In genomic region chr4:183636923-183637322, GRCh38 we compare ENCODE assay signal across 14 cellular contexts. TPM values are rescaled to one million over a fixed set of nuclear protein-coding genes. Genes with fewer than 3 reads are reported as not detected.
DNase-seq lines count a peak whose midpoint lies in the region; ATAC-seq and TF ChIP-seq lines count a peak whose summit lies in the region.
"Had no signal": no experiment of that assay in that cellular context is flagged by ENCODE, and none has a peak within 500 bp of the region (broad histone marks: within the 10 kb centered on the region; RNA-seq: fewer than 3 reads in every experiment).

No MANE protein-coding gene starts in this region.

- no peaks in the 10 kb centered on the region for H3K27me3 ChIP-seq in RWPE2 (ENCODE audit: insufficient read depth, poor library complexity, severe bottlenecking)
- H3K27me3 ChIP-seq in esophagus squamous epithelium: no peaks in the 10 kb centered on the region
- H3K27me3 ChIP-seq in prostate gland (replicated peaks; ENCODE audit: insufficient read depth): no peaks in the 10 kb centered on the region
- no peaks in the 10 kb centered on the region for H3K27me3 ChIP-seq in neural progenitor cell
- H3K27me3 ChIP-seq: adrenal gland had no signal

- no peak for TF ChIP-seq POLR2A in esophagus squamous epithelium (IDR thresholded peaks at IDR 0.05)
- TF ChIP-seq POLR2A in prostate gland (IDR thresholded peaks at IDR 0.05): no peak

- H3K36me3 Mint-ChIP-seq in neural progenitor cell: peaks cover 5% of the 10 kb centered on the region

- H3K36me3 ChIP-seq in RWPE2 (ENCODE audit: low read depth): peaks cover 7% of the 10 kb centered on the region; the same call in 1 of the 2 replicates
- peaks cover 0 to 8% (median 0%) of the 10 kb centered on the region in 3 donors for H3K36me3 ChIP-seq in esophagus squamous epithelium
- no peaks in the 10 kb centered on the region for H3K36me3 ChIP-seq in prostate gland
- no peaks in the 10 kb centered on the region for H3K36me3 ChIP-seq in neural progenitor cell

- TF ChIP-seq CTCF in RWPE2 (IDR thresholded peaks at IDR 0.05; ENCODE audit: poor library complexity, severe bottlenecking) (no peak), esophagus squamous epithelium (IDR thresholded peaks at IDR 0.05) (no peak), prostate gland (IDR thresholded peaks at IDR 0.05) (no peak), neural progenitor cell (IDR thresholded peaks at IDR 0.05) (no peak)

- no peak overlapping the region for H3K4me3 Mint-ChIP-seq in neural progenitor cell
- H3K4me3 Mint-ChIP-seq: CD4-positive, CD25-positive, alpha-beta regulatory T cell had no signal

- no peaks in the 10 kb centered on the region for H4K20me1 ChIP-seq in neural progenitor cell (ENCODE audit: low read depth)

- no peak overlapping the region for H3K9ac ChIP-seq in neural progenitor cell

- H3K27ac ChIP-seq in RWPE2 (ENCODE audit: poor library complexity, severe bottlenecking) (peak overlapping the region; percentile 29), esophagus squamous epithelium (peak overlapping the region in 3 of 4 donors; percentile 53 to 63 (median 58)), prostate gland (peak overlapping the region; percentile 67 to 72), neural progenitor cell (no peak overlapping the region)

- H3K9me3 ChIP-seq in RWPE2 (ENCODE audit: severe bottlenecking) (no peaks in the 10 kb centered on the region), esophagus squamous epithelium (no peaks in the 10 kb centered on the region), prostate gland (no peaks in the 10 kb centered on the region), neural progenitor cell (ENCODE audit: low read depth) (no peaks in the 10 kb centered on the region)
- H3K9me3 ChIP-seq: adrenal gland had no signal

- peak; percentile 43; the same call in 1 of the 3 replicates for ATAC-seq in RWPE2 (ENCODE audit: low read depth)

- no peaks in the 10 kb centered on the region for H3K79me2 ChIP-seq in neural progenitor cell (ENCODE audit: low read depth)

- H3K9me3 Mint-ChIP-seq in neural progenitor cell: no peaks in the 10 kb centered on the region
- H3K9me3 Mint-ChIP-seq: CD4-positive, CD25-positive, alpha-beta regulatory T cell; immature natural killer cell had no signal

- no peak overlapping the region for H3K4me3 ChIP-seq in RWPE2 (ENCODE audit: severe bottlenecking)
- peak overlapping the region in 2 of 4 donors; percentile 4 to 10 for H3K4me3 ChIP-seq in esophagus squamous epithelium
- peak overlapping the region; percentile 10 to 25 for H3K4me3 ChIP-seq in prostate gland
- no peak overlapping the region for H3K4me3 ChIP-seq in neural progenitor cell
- H3K4me3 ChIP-seq: adrenal gland had no signal

- no peak overlapping the region for H3K4me2 ChIP-seq in neural progenitor cell

- intact Hi-C loops in esophagus squamous epithelium (cut with DNase I): no loop called here
- intact Hi-C loops in prostate gland (cut with DNase I): no loop called here

- H3K27me3 Mint-ChIP-seq in neural progenitor cell (ENCODE audit: insufficient read depth, low read depth): no peaks in the 10 kb centered on the region
- H3K27me3 Mint-ChIP-seq: CD4-positive, CD25-positive, alpha-beta regulatory T cell had no signal

- no peak overlapping the region for H3K27ac Mint-ChIP-seq in neural progenitor cell
- H3K27ac Mint-ChIP-seq: CD4-positive, CD25-positive, alpha-beta regulatory T cell; immature natural killer cell had no signal

- no peak overlapping the region for H2AFZ ChIP-seq in neural progenitor cell (replicated peaks)

- DNase-seq in G401 (ENCODE audit: low spot score) (peak; percentile 50), RWPE2 (ENCODE audit: low spot score) (no peak), esophagus squamous epithelium (lab: John Stamatoyannopoulos, UW) (no peak), prostate gland (ENCODE audit: low spot score) (no peak), Kasumi-1 (lab: John Stamatoyannopoulos, UW) (no peak), neural progenitor cell (ENCODE audit: low spot score) (no peak), GF-D8 (lab: John Stamatoyannopoulos, UW) (no peak), NCI-H2227 (lab: John Stamatoyannopoulos, UW; ENCODE audit: unreplicated experiment) (no peak)
- DNase-seq: immature natural killer cell; NCI-H1105 treated with DMSO at 0.1 percent for 48 hours; stimulated activated CD4-positive, alpha-beta T cell treated with anti-CD3 and anti-CD28 coated beads, Interleukin-4, amount 100 ng/mL, for 4 hours; substantia nigra had no signal

- peaks cover 30% of the 10 kb centered on the region for H3K4me1 ChIP-seq in RWPE2 (ENCODE audit: insufficient read depth, poor library complexity, severe bottlenecking)
- peaks cover 0 to 40% (median 0%) of the 10 kb centered on the region in 3 donors for H3K4me1 ChIP-seq in esophagus squamous epithelium
- H3K4me1 ChIP-seq in prostate gland (replicated peaks): no peaks in the 10 kb centered on the region
- peaks cover 15% of the 10 kb centered on the region for H3K4me1 ChIP-seq in neural progenitor cell

- peaks cover 12% of the 10 kb centered on the region for H3F3A ChIP-seq in neural progenitor cell (ENCODE audit: low read depth)

- peaks cover 28% of the 10 kb centered on the region for H3K4me1 Mint-ChIP-seq in neural progenitor cell
- H3K4me1 Mint-ChIP-seq: immature natural killer cell had no signal

- in situ Hi-C loops in G401 (cut with HindIII; ENCODE audit: low sequenced_read_pairs): no loop called here

- whole genome bisulfite sequencing in esophagus squamous epithelium, 2 donors: 21 to 25% methylated on average over 5 of the region's 5 CpGs
- WGBS in prostate gland: 8% methylated on average over 5 of the region's 5 CpGs

RNA-seq across cellular contexts. Expression of gene RWDD4, which starts 22.1 kb away (rescaled TPM):
- total RNA-seq in G401 (2014; rRNA removed; shearing (Covaris generic)): 39.8 and 44.5 TPM in 2 replicates
- total RNA-seq in esophagus squamous epithelium (10 to 100 TPM; 15.1 to 33.9 (median 26.0) TPM), prostate gland (10 to 100 TPM; 24.4 to 27.6 TPM), neural progenitor cell (ENCODE audit: low replicate concordance) (28.4 and 47.1 TPM in 2 replicates)

RNA-seq across cellular contexts. Expression of gene TRAPPC11, which starts 22.2 kb away (rescaled TPM):
- total RNA-seq in G401 (2014; rRNA removed; shearing (Covaris generic)): 35.6 and 50.2 TPM in 2 replicates
- total RNA-seq in esophagus squamous epithelium (10 to 100 TPM; 24.5 to 36.2 (median 34.6) TPM), prostate gland (10 to 100 TPM; 27.6 to 34.5 TPM), neural progenitor cell (ENCODE audit: low replicate concordance) (61.2 and 110 TPM in 2 replicates)

Comparison
In these comparisons a context has a peak if more than half of its experiments do, and no peak if none do; other contexts are left out.
1. H3K4me3 ChIP-seq: peak in prostate gland (2 of 2); none in RWPE2 (single experiment) and neural progenitor cell (single experiment).